1 cellular context compared by ENCODE assay signal in the genomic region with DNA sequence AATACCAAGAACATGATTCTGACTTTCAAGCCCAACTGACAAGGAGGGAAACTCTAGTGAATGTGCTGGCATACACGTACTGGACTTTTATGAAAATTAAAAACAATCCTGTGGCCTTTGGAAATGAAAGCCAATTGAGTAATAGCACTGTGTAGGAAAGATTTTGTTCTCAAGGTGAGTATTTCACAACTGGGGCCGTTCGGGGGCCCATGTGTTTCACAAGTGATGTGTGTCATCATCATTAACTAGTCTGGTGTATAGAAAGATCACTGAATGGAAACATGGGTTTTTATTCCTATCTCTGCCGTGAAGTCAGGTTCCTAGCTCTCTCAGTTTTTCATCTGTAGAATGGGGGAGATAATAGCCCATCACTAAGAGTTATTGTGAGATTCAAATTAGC.
TF ChIP-seq lines count a peak whose summit lies in the region.

No MANE protein-coding gene starts in this region.

TF ChIP-seq in HepG2, 621 proteins besides CTCF, POLR2A, EP300 and RAD21 (continued from another document and continues in another):
- TF ChIP-seq, protein P1, sequence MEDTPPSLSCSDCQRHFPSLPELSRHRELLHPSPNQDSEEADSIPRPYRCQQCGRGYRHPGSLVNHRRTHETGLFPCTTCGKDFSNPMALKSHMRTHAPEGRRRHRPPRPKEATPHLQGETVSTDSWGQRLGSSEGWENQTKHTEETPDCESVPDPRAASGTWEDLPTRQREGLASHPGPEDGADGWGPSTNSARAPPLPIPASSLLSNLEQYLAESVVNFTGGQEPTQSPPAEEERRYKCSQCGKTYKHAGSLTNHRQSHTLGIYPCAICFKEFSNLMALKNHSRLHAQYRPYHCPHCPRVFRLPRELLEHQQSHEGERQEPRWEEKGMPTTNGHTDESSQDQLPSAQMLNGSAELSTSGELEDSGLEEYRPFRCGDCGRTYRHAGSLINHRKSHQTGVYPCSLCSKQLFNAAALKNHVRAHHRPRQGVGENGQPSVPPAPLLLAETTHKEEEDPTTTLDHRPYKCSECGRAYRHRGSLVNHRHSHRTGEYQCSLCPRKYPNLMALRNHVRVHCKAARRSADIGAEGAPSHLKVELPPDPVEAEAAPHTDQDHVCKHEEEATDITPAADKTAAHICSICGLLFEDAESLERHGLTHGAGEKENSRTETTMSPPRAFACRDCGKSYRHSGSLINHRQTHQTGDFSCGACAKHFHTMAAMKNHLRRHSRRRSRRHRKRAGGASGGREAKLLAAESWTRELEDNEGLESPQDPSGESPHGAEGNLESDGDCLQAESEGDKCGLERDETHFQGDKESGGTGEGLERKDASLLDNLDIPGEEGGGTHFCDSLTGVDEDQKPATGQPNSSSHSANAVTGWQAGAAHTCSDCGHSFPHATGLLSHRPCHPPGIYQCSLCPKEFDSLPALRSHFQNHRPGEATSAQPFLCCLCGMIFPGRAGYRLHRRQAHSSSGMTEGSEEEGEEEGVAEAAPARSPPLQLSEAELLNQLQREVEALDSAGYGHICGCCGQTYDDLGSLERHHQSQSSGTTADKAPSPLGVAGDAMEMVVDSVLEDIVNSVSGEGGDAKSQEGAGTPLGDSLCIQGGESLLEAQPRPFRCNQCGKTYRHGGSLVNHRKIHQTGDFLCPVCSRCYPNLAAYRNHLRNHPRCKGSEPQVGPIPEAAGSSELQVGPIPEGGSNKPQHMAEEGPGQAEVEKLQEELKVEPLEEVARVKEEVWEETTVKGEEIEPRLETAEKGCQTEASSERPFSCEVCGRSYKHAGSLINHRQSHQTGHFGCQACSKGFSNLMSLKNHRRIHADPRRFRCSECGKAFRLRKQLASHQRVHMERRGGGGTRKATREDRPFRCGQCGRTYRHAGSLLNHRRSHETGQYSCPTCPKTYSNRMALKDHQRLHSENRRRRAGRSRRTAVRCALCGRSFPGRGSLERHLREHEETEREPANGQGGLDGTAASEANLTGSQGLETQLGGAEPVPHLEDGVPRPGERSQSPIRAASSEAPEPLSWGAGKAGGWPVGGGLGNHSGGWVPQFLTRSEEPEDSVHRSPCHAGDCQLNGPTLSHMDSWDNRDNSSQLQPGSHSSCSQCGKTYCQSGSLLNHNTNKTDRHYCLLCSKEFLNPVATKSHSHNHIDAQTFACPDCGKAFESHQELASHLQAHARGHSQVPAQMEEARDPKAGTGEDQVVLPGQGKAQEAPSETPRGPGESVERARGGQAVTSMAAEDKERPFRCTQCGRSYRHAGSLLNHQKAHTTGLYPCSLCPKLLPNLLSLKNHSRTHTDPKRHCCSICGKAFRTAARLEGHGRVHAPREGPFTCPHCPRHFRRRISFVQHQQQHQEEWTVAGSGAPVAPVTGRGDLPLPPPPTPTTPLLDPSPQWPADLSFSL (CRISPR knock-in tag; IDR thresholded peaks at IDR 0.05): no peak
- TF ChIP-seq ZNF12 (CRISPR knock-in tag; IDR thresholded peaks at IDR 0.05) (no peak), KLF6 (CRISPR knock-in tag; IDR thresholded peaks at IDR 0.05) (0 out of 2 replicates have a peak, but pooled peaks have one; percentile 40), HMG20A (CRISPR knock-in tag; IDR thresholded peaks at IDR 0.05; ENCODE audit: borderline replicate concordance) (peak; percentile 81), ZNF75D (CRISPR knock-in tag; IDR thresholded peaks at IDR 0.05; ENCODE audit: borderline replicate concordance) (no peak), ZNF577 (CRISPR knock-in tag; IDR thresholded peaks at IDR 0.05; ENCODE audit: borderline replicate concordance, low read depth) (no peak), HNF4G (IDR thresholded peaks at IDR 0.05; ENCODE audit: borderline replicate concordance, low read depth, low read length) (peak; percentile 39; the same call in 1 of the 2 replicates), HNF4G (CRISPR knock-in tag; IDR thresholded peaks at IDR 0.05; ENCODE audit: borderline replicate concordance, low read depth) (no peak), ZKSCAN8 (CRISPR knock-in tag; IDR thresholded peaks at IDR 0.05; ENCODE audit: borderline replicate concordance) (0 out of 2 replicates have a peak, but pooled peaks have one; percentile 23), GABPB1 (CRISPR knock-in tag; IDR thresholded peaks at IDR 0.05) (peak; percentile 27; the same call in 1 of the 2 replicates), ZNF816 (CRISPR knock-in tag; IDR thresholded peaks at IDR 0.05; ENCODE audit: borderline replicate concordance) (no peak), POLR2G (IDR thresholded peaks at IDR 0.05; ENCODE audit: low read depth, low read length) (no peak), ZNF121 (CRISPR knock-in tag; IDR thresholded peaks at IDR 0.05) (no peak), ZNF292 (CRISPR knock-in tag; IDR thresholded peaks at IDR 0.05; ENCODE audit: borderline replicate concordance, low read depth) (no peak), SAFB2 (CRISPR knock-in tag; IDR thresholded peaks at IDR 0.05; ENCODE audit: borderline replicate concordance, low read depth) (no peak), NCOR1 (IDR thresholded peaks at IDR 0.05; ENCODE audit: borderline replicate concordance, low read length) (peak; percentile 81; the same call in 1 of the 2 replicates), ZNF883 (CRISPR knock-in tag; IDR thresholded peaks at IDR 0.05; ENCODE audit: not compliant biosample characterization) (no peak), ZNF747 (CRISPR knock-in tag; IDR thresholded peaks at IDR 0.05; ENCODE audit: borderline replicate concordance) (no peak), MIXL1 (CRISPR knock-in tag; IDR thresholded peaks at IDR 0.05) (peak; percentile 40; the same call in 1 of the 2 replicates), NFIB (CRISPR knock-in tag; IDR thresholded peaks at IDR 0.05; ENCODE audit: borderline replicate concordance) (no peak), RFX3 (CRISPR knock-in tag; IDR thresholded peaks at IDR 0.05) (no peak), THAP11 (CRISPR knock-in tag; IDR thresholded peaks at IDR 0.05) (peak; percentile 55; the same call in 1 of the 2 replicates), ETV5 (CRISPR knock-in tag; IDR thresholded peaks at IDR 0.05; ENCODE audit: borderline replicate concordance) (no peak)
- TF ChIP-seq, protein P2, sequence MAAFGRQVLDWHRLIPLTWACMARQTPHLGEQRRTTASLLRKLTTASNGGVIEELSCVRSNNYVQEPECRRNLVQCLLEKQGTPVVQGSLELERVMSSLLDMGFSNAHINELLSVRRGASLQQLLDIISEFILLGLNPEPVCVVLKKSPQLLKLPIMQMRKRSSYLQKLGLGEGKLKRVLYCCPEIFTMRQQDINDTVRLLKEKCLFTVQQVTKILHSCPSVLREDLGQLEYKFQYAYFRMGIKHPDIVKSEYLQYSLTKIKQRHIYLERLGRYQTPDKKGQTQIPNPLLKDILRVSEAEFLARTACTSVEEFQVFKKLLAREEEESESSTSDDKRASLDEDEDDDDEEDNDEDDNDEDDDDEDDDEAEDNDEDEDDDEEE (CRISPR knock-in tag; IDR thresholded peaks at IDR 0.05): no peak
- TF ChIP-seq, protein P3, sequence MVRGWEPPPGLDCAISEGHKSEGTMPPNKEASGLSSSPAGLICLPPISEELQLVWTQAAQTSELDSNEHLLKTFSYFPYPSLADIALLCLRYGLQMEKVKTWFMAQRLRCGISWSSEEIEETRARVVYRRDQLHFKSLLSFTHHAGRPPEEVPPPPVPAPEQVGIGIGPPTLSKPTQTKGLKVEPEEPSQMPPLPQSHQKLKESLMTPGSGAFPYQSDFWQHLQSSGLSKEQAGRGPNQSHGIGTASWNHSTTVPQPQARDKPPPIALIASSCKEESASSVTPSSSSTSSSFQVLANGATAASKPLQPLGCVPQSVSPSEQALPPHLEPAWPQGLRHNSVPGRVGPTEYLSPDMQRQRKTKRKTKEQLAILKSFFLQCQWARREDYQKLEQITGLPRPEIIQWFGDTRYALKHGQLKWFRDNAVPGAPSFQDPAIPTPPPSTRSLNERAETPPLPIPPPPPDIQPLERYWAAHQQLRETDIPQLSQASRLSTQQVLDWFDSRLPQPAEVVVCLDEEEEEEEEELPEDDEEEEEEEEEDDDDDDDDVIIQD (CRISPR knock-in tag; IDR thresholded peaks at IDR 0.05; ENCODE audit: low read depth): peak; percentile 88
- TF ChIP-seq, protein P4, sequence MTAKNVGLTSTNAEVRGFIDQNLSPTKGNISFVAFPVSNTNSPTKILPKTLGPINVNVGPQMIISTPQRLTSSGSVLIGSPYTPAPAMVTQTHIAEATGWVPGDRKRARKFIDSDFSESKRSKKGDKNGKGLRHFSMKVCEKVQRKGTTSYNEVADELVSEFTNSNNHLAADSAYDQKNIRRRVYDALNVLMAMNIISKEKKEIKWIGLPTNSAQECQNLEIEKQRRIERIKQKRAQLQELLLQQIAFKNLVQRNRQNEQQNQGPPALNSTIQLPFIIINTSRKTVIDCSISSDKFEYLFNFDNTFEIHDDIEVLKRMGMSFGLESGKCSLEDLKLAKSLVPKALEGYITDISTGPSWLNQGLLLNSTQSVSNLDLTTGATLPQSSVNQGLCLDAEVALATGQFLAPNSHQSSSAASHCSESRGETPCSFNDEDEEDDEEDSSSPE (CRISPR knock-in tag; IDR thresholded peaks at IDR 0.05): no peak
- TF ChIP-seq, protein P5, sequence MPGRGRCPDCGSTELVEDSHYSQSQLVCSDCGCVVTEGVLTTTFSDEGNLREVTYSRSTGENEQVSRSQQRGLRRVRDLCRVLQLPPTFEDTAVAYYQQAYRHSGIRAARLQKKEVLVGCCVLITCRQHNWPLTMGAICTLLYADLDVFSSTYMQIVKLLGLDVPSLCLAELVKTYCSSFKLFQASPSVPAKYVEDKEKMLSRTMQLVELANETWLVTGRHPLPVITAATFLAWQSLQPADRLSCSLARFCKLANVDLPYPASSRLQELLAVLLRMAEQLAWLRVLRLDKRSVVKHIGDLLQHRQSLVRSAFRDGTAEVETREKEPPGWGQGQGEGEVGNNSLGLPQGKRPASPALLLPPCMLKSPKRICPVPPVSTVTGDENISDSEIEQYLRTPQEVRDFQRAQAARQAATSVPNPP (CRISPR knock-in tag; IDR thresholded peaks at IDR 0.05): no peak
- TF ChIP-seq, protein P6, sequence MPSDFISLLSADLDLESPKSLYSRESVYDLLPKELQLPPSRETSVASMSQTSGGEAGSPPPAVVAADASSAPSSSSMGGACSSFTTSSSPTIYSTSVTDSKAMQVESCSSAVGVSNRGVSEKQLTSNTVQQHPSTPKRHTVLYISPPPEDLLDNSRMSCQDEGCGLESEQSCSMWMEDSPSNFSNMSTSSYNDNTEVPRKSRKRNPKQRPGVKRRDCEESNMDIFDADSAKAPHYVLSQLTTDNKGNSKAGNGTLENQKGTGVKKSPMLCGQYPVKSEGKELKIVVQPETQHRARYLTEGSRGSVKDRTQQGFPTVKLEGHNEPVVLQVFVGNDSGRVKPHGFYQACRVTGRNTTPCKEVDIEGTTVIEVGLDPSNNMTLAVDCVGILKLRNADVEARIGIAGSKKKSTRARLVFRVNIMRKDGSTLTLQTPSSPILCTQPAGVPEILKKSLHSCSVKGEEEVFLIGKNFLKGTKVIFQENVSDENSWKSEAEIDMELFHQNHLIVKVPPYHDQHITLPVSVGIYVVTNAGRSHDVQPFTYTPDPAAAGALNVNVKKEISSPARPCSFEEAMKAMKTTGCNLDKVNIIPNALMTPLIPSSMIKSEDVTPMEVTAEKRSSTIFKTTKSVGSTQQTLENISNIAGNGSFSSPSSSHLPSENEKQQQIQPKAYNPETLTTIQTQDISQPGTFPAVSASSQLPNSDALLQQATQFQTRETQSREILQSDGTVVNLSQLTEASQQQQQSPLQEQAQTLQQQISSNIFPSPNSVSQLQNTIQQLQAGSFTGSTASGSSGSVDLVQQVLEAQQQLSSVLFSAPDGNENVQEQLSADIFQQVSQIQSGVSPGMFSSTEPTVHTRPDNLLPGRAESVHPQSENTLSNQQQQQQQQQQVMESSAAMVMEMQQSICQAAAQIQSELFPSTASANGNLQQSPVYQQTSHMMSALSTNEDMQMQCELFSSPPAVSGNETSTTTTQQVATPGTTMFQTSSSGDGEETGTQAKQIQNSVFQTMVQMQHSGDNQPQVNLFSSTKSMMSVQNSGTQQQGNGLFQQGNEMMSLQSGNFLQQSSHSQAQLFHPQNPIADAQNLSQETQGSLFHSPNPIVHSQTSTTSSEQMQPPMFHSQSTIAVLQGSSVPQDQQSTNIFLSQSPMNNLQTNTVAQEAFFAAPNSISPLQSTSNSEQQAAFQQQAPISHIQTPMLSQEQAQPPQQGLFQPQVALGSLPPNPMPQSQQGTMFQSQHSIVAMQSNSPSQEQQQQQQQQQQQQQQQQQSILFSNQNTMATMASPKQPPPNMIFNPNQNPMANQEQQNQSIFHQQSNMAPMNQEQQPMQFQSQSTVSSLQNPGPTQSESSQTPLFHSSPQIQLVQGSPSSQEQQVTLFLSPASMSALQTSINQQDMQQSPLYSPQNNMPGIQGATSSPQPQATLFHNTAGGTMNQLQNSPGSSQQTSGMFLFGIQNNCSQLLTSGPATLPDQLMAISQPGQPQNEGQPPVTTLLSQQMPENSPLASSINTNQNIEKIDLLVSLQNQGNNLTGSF (CRISPR knock-in tag; IDR thresholded peaks at IDR 0.05): no peak
- TF ChIP-seq, protein P7, sequence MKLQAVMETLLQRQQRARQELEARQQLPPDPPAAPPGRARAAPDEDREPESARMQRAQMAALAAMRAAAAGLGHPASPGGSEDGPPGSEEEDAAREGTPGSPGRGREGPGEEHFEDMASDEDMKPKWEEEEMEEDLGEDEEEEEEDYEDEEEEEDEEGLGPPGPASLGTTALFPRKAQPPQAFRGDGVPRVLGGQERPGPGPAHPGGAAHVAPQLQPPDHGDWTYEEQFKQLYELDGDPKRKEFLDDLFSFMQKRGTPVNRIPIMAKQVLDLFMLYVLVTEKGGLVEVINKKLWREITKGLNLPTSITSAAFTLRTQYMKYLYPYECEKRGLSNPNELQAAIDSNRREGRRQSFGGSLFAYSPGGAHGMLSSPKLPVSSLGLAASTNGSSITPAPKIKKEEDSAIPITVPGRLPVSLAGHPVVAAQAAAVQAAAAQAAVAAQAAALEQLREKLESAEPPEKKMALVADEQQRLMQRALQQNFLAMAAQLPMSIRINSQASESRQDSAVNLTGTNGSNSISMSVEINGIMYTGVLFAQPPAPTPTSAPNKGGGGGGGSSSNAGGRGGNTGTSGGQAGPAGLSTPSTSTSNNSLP (IDR thresholded peaks at IDR 0.05; ENCODE audit: low read depth, low read length): peak; percentile 48; the same call in 1 of the 2 replicates
- TF ChIP-seq, protein P8, sequence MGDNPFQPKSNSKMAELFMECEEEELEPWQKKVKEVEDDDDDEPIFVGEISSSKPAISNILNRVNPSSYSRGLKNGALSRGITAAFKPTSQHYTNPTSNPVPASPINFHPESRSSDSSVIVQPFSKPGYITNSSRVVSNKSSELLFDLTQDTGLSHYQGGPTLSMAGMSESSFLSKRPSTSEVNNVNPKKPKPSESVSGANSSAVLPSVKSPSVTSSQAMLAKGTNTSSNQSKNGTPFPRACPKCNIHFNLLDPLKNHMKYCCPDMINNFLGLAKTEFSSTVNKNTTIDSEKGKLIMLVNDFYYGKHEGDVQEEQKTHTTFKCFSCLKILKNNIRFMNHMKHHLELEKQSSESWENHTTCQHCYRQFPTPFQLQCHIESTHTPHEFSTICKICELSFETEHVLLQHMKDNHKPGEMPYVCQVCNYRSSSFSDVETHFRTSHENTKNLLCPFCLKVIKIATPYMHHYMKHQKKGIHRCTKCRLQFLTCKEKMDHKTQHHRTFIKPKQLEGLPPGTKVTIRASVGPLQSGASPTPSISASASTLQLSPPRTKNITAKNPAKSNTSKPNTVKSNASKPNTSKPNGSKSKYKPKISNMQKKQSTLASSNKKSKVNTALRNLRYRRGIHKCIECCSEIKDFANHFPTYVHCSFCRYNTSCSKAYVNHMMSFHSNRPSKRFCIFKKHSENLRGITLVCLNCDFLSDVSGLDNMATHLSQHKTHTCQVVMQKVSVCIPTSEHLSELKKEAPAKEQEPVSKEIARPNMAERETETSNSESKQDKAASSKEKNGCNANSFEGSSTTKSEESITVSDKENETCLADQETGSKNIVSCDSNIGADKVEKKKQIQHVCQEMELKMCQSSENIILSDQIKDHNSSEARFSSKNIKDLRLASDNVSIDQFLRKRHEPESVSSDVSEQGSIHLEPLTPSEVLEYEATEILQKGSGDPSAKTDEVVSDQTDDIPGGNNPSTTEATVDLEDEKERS (CRISPR knock-in tag; IDR thresholded peaks at IDR 0.05): peak; percentile 25; the same call in 1 of the 2 replicates
- TF ChIP-seq, protein P9, sequence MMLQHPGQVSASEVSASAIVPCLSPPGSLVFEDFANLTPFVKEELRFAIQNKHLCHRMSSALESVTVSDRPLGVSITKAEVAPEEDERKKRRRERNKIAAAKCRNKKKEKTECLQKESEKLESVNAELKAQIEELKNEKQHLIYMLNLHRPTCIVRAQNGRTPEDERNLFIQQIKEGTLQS (CRISPR knock-in tag; IDR thresholded peaks at IDR 0.05): peak; percentile 70
